Comparison of ENCODE assay signal across 10 cellular contexts in genomic region chr5:53023969-53024368, GRCh38. TPM values are rescaled to one million over a fixed set of nuclear protein-coding genes. Genes with fewer than 3 reads are reported as not detected.
DNase-seq lines count a peak whose midpoint lies in the region; ATAC-seq, FAIRE-seq and TF ChIP-seq lines count a peak whose summit lies in the region.
"Had no signal": no experiment of that assay in that cellular context is flagged by ENCODE, and none has a peak within 500 bp of the region (broad histone marks: within the 10 kb centered on the region; RNA-seq: fewer than 3 reads in every experiment).

No MANE protein-coding gene starts in this region.

- peak overlapping the region; percentile 36 for H3K4me2 ChIP-seq in astrocyte (ENCODE audit: low read length)

- peaks cover 7% of the 10 kb centered on the region for H3K79me2 ChIP-seq in astrocyte (ENCODE audit: insufficient read depth, low read length)

- no peaks in the 10 kb centered on the region for H3K27me3 ChIP-seq in astrocyte (ENCODE audit: insufficient read depth, low read length)
- H3K27me3 ChIP-seq: stomach had no signal

- H3K9ac ChIP-seq in astrocyte (ENCODE audit: low read length), result no peak overlapping the region

- H3K4me1 ChIP-seq in astrocyte (ENCODE audit: insufficient read depth, low read length), result peaks cover 19% of the 10 kb centered on the region

- H3K27me3 Mint-ChIP-seq in activated T-cell treated with anti-CD3 and anti-CD28 coated beads, Interleukin-2, amount 50 U/mL, for 72 hours (ENCODE audit: low read depth), result peaks cover 10% of the 10 kb centered on the region
- no peaks in the 10 kb centered on the region for H3K27me3 Mint-ChIP-seq in astrocyte (ENCODE audit: low read depth, unreplicated experiment)
- H3K27me3 Mint-ChIP-seq in stimulated activated naive CD8-positive, alpha-beta T cell treated with anti-CD3 and anti-CD28 coated beads, Interleukin-15, amount 100 ng/mL, for 72 hours, result peaks cover 13% of the 10 kb centered on the region

- H3K27ac ChIP-seq in astrocyte (ENCODE audit: low read depth, low read length), result no peak overlapping the region

- H3K4me1 Mint-ChIP-seq in activated T-cell treated with anti-CD3 and anti-CD28 coated beads, Interleukin-2, amount 50 U/mL, for 72 hours (ENCODE audit: low read depth), result no peaks in the 10 kb centered on the region
- H3K4me1 Mint-ChIP-seq in astrocyte (ENCODE audit: low read depth, unreplicated experiment), result peaks cover 10% of the 10 kb centered on the region
- H3K4me1 Mint-ChIP-seq in stimulated activated naive CD8-positive, alpha-beta T cell treated with anti-CD3 and anti-CD28 coated beads, Interleukin-15, amount 100 ng/mL, for 72 hours, result peaks cover 5% of the 10 kb centered on the region
- H3K4me1 Mint-ChIP-seq: CD4-positive, CD25-positive, alpha-beta regulatory T cell had no signal

- no peaks in the 10 kb centered on the region for H3K36me3 Mint-ChIP-seq in activated T-cell treated with anti-CD3 and anti-CD28 coated beads, Interleukin-2, amount 50 U/mL, for 72 hours (ENCODE audit: insufficient read depth in 2 of 2)
- no peaks in the 10 kb centered on the region for H3K36me3 Mint-ChIP-seq in astrocyte (ENCODE audit: low read depth, unreplicated experiment)
- H3K36me3 Mint-ChIP-seq: CD4-positive, CD25-positive, alpha-beta regulatory T cell had no signal

- no peaks in the 10 kb centered on the region for H3K9me3 Mint-ChIP-seq in activated T-cell treated with anti-CD3 and anti-CD28 coated beads, Interleukin-2, amount 50 U/mL, for 72 hours
- no peaks in the 10 kb centered on the region for H3K9me3 Mint-ChIP-seq in astrocyte (ENCODE audit: unreplicated experiment)
- H3K9me3 Mint-ChIP-seq in stimulated activated naive CD8-positive, alpha-beta T cell treated with anti-CD3 and anti-CD28 coated beads, Interleukin-15, amount 100 ng/mL, for 72 hours, result no peaks in the 10 kb centered on the region
- H3K9me3 Mint-ChIP-seq: CD4-positive, CD25-positive, alpha-beta regulatory T cell had no signal

- ATAC-seq in activated T-cell treated with anti-CD3 and anti-CD28 coated beads, Interleukin-2, amount 50 U/mL, for 72 hours (replicated peaks in 1 of 2), result peak; percentile 22 to 51
- ATAC-seq in HG03108 (IDR thresholded peaks at IDR 0.05; ENCODE audit: unreplicated experiment) (peak; percentile 76), left lobe of liver (no peak)
- peak; percentile 88 for ATAC-seq in stimulated activated naive CD8-positive, alpha-beta T cell treated with anti-CD3 and anti-CD28 coated beads, Interleukin-15, amount 100 ng/mL, for 72 hours

- H2AFZ ChIP-seq in astrocyte (ENCODE audit: low read depth, low read length), result no peak overlapping the region

- H3K9me3 ChIP-seq in astrocyte (ENCODE audit: insufficient read depth, low read depth, low read length), result no peaks in the 10 kb centered on the region
- H3K9me3 ChIP-seq: stomach had no signal

- no peak overlapping the region for H3K4me3 ChIP-seq in astrocyte (ENCODE audit: insufficient read depth, low read depth, low read length)
- H3K4me3 ChIP-seq: stomach had no signal

- TF ChIP-seq CTCF in astrocyte (IDR thresholded peaks at IDR 0.05; ENCODE audit: insufficient read depth, low read depth, low read length), result no peak

- no peak for DNase-seq in activated T-cell treated with anti-CD3 and anti-CD28 coated beads, Interleukin-2, amount 50 U/mL, for 72 hours
- DNase-seq in activated T-cell treated with anti-CD3 and anti-CD28 coated beads for 4 hours (no peak), astrocyte (ENCODE audit: low read depth) (peak; percentile 74), left lobe of liver (ENCODE audit: low spot score) (no peak), pons (ENCODE audit: low spot score) (no peak), cerebellar cortex (ENCODE audit: low spot score) (no peak)
- DNase-seq in stimulated activated naive CD8-positive, alpha-beta T cell treated with anti-CD3 and anti-CD28 coated beads, Interleukin-15, amount 100 ng/mL, for 72 hours, result peak in 1 of 2 donors; percentile 24
- DNase-seq: stomach had no signal

- no peaks in the 10 kb centered on the region for H3K36me3 ChIP-seq in astrocyte (ENCODE audit: insufficient read depth, low read length)
- H3K36me3 ChIP-seq: stomach had no signal

- no peaks in the 10 kb centered on the region for H4K20me1 ChIP-seq in astrocyte (ENCODE audit: insufficient read depth, low read length)

- H3K27ac Mint-ChIP-seq in activated T-cell treated with anti-CD3 and anti-CD28 coated beads, Interleukin-2, amount 50 U/mL, for 72 hours, result no peak overlapping the region
- H3K27ac Mint-ChIP-seq in astrocyte (ENCODE audit: unreplicated experiment), result no peak overlapping the region
- H3K27ac Mint-ChIP-seq in stimulated activated naive CD8-positive, alpha-beta T cell treated with anti-CD3 and anti-CD28 coated beads, Interleukin-15, amount 100 ng/mL, for 72 hours, result no peak overlapping the region
- H3K27ac Mint-ChIP-seq: CD4-positive, CD25-positive, alpha-beta regulatory T cell had no signal

- peak; percentile 97 for FAIRE-seq in astrocyte (lab: Jason Lieb, UNC)

- no peak overlapping the region for H3K4me3 Mint-ChIP-seq in activated T-cell treated with anti-CD3 and anti-CD28 coated beads, Interleukin-2, amount 50 U/mL, for 72 hours
- H3K4me3 Mint-ChIP-seq in astrocyte (ENCODE audit: unreplicated experiment), result no peak overlapping the region
- H3K4me3 Mint-ChIP-seq in stimulated activated naive CD8-positive, alpha-beta T cell treated with anti-CD3 and anti-CD28 coated beads, Interleukin-15, amount 100 ng/mL, for 72 hours, result no peak overlapping the region
- H3K4me3 Mint-ChIP-seq: CD4-positive, CD25-positive, alpha-beta regulatory T cell had no signal

RNA-seq across cellular contexts. Expression of gene ITGA2, which starts 34.8 kb away (rescaled TPM):
- 1 to 10 TPM in 1 of 2 donors, under 1 TPM in 1; 0.79 to 1.7 TPM for total RNA-seq in activated T-cell treated with anti-CD3 and anti-CD28 coated beads, Interleukin-2, amount 50 U/mL, for 72 hours
- total RNA-seq in astrocyte, result 20.1 and 35.9 TPM in 2 replicates
- 0.30 TPM for total RNA-seq in left lobe of liver
